ENCODE assay signal across 1 cellular context in genomic region chr9:757246-757881, GRCh38.
TF ChIP-seq lines count a peak whose summit lies in the region.

No MANE protein-coding gene starts in this region.

TF ChIP-seq in HepG2, 621 proteins besides CTCF, POLR2A, EP300 and RAD21 (continued from another document and continues in another):
- no peak for TF ChIP-seq DMTF1 (CRISPR knock-in tag; IDR thresholded peaks at IDR 0.05)
- no peak for TF ChIP-seq ZNF670 (CRISPR knock-in tag; IDR thresholded peaks at IDR 0.05; ENCODE audit: borderline replicate concordance)
- TF ChIP-seq REXO4 (CRISPR knock-in tag; IDR thresholded peaks at IDR 0.05; ENCODE audit: borderline replicate concordance) = no peak
- no peak for TF ChIP-seq GPBP1L1 (CRISPR knock-in tag; IDR thresholded peaks at IDR 0.05)
- TF ChIP-seq SP1 (IDR thresholded peaks at IDR 0.05) = no peak
- no peak for TF ChIP-seq SP1 (CRISPR knock-in tag; IDR thresholded peaks at IDR 0.05)
- TF ChIP-seq ATAD3A (CRISPR knock-in tag; IDR thresholded peaks at IDR 0.05) = no peak
- TF ChIP-seq FUBP1 (CRISPR knock-in tag; IDR thresholded peaks at IDR 0.05; ENCODE audit: borderline replicate concordance) = no peak
- no peak for TF ChIP-seq POGK (CRISPR knock-in tag; conservative IDR thresholded peaks at IDR 0.05)
- no peak for TF ChIP-seq FOXK2 (IDR thresholded peaks at IDR 0.05)
- 0 out of 4 replicates have a peak, but pooled peaks of 1 of the 2 experiments have one; percentile 33 for TF ChIP-seq KLF16 (CRISPR knock-in tag; IDR thresholded peaks at IDR 0.05)
- TF ChIP-seq JUNB (CRISPR knock-in tag; IDR thresholded peaks at IDR 0.05; ENCODE audit: borderline replicate concordance) = no peak
- no peak for TF ChIP-seq ZNF784 (CRISPR knock-in tag; IDR thresholded peaks at IDR 0.05; ENCODE audit: borderline replicate concordance)
- no peak for TF ChIP-seq POLR2AphosphoS2 (IDR thresholded peaks at IDR 0.05; ENCODE audit: low read depth, low read length)
- no peak for TF ChIP-seq CC2D1A (CRISPR knock-in tag; IDR thresholded peaks at IDR 0.05)
- peak; percentile 51; the same call in 1 of the 2 replicates for TF ChIP-seq ZNF563 (CRISPR knock-in tag; IDR thresholded peaks at IDR 0.05)
- TF ChIP-seq ZNF24 (IDR thresholded peaks at IDR 0.05) = no peak
- no peak for TF ChIP-seq NR1H2 (CRISPR knock-in tag; IDR thresholded peaks at IDR 0.05; ENCODE audit: borderline replicate concordance, low read depth)
- TF ChIP-seq ZNF230 (CRISPR knock-in tag; IDR thresholded peaks at IDR 0.05) = no peak
- no peak for TF ChIP-seq THAP7 (CRISPR knock-in tag; IDR thresholded peaks at IDR 0.05)
- peak; percentile 90 for TF ChIP-seq STAG1 (CRISPR knock-in tag; IDR thresholded peaks at IDR 0.05)
- no peak for TF ChIP-seq NFYB (CRISPR knock-in tag; IDR thresholded peaks at IDR 0.05)
- no peak for TF ChIP-seq STAT6 (CRISPR knock-in tag; IDR thresholded peaks at IDR 0.05; ENCODE audit: borderline replicate concordance)
- no peak for TF ChIP-seq TCF12 (IDR thresholded peaks at IDR 0.05)
- TF ChIP-seq TCF12 (CRISPR knock-in tag; IDR thresholded peaks at IDR 0.05) = no peak
- TF ChIP-seq CBX2 (IDR thresholded peaks at IDR 0.05; ENCODE audit: low read depth, low read length) = no peak
- TF ChIP-seq CBX2 (CRISPR knock-in tag; IDR thresholded peaks at IDR 0.05; ENCODE audit: low read depth) = no peak
- TF ChIP-seq TFAP4 (IDR thresholded peaks at IDR 0.05; ENCODE audit: borderline replicate concordance, low read depth) = no peak
- peak; percentile 19; the same call in 1 of the 2 replicates for TF ChIP-seq ZNF687 (CRISPR knock-in tag; IDR thresholded peaks at IDR 0.05)
- no peak for TF ChIP-seq IRF9 (CRISPR knock-in tag; IDR thresholded peaks at IDR 0.05; ENCODE audit: borderline replicate concordance)
- no peak for TF ChIP-seq MYPOP (CRISPR knock-in tag; IDR thresholded peaks at IDR 0.05)
- TF ChIP-seq PRDM4 (CRISPR knock-in tag; IDR thresholded peaks at IDR 0.05; ENCODE audit: borderline replicate concordance) = no peak
- TF ChIP-seq ZNF746 (CRISPR knock-in tag; IDR thresholded peaks at IDR 0.05) = no peak
